In genomic region chr11:47848636-47849155, GRCh38 we compare ENCODE assay signal across 8 cellular contexts. TPM values are rescaled to one million over a fixed set of nuclear protein-coding genes. Genes with fewer than 3 reads are reported as not detected.
A peak's percentile ranks its signal among the peaks of the same experiment; 100 is the strongest.
DNase-seq lines count a peak whose midpoint lies in the region; ATAC-seq and TF ChIP-seq lines count a peak whose summit lies in the region.

No MANE protein-coding gene starts in this region.

- intact Hi-C loops in breast epithelium (cut with DNase I; ENCODE audit: low total_unique reads): no loop called here

- no peak for TF ChIP-seq POLR2A in breast epithelium (IDR thresholded peaks at IDR 0.05)

- TF ChIP-seq CTCF in breast epithelium (IDR thresholded peaks at IDR 0.05): peak in 1 of 3 donors; percentile 25

- H3K36me3 ChIP-seq in breast epithelium (no peaks in the 10 kb centered on the region), mucosa of stomach (ENCODE audit: control insufficient read depth, insufficient read depth, low read length) (no peaks in the 10 kb centered on the region)

- H3K27ac ChIP-seq in breast epithelium: peak overlapping the region; percentile 98

- H3K4me3 ChIP-seq in breast epithelium (peak overlapping the region; percentile 61 to 95 (median 92)), mucosa of stomach (ENCODE audit: low read length) (peak overlapping the region; percentile 75)

- H3K27me3 ChIP-seq in breast epithelium (no peaks in the 10 kb centered on the region), mucosa of stomach (ENCODE audit: control insufficient read depth, insufficient read depth, low read length) (no peaks in the 10 kb centered on the region)

- H3K4me1 ChIP-seq in breast epithelium (peaks cover 0 to 5% of the 10 kb centered on the region in 2 donors), mucosa of stomach (ENCODE audit: control insufficient read depth, insufficient read depth, low read length) (peaks cover 5% of the 10 kb centered on the region)

- peak overlapping the region; percentile 88 for H3K9ac ChIP-seq in mucosa of stomach (ENCODE audit: low read length)

- H3K9me3 ChIP-seq in breast epithelium (no peaks in the 10 kb centered on the region), mucosa of stomach (ENCODE audit: control insufficient read depth, low read length) (no peaks in the 10 kb centered on the region)

- peak; percentile 5 for ATAC-seq in GM18907 (IDR thresholded peaks at IDR 0.05; ENCODE audit: unreplicated experiment)
- ATAC-seq in HG03342 (IDR thresholded peaks at IDR 0.05; ENCODE audit: unreplicated experiment): peak; percentile 5
- no peak for ATAC-seq in GM18520 (IDR thresholded peaks at IDR 0.05; ENCODE audit: unreplicated experiment)

- no peak for DNase-seq in breast epithelium (ENCODE audit: low spot score in 2 of 2)
- no peak for DNase-seq in activated gamma-delta T cell (lab: John Stamatoyannopoulos, UW)
- DNase-seq in cerebellum (ENCODE audit: low spot score): no peak
- DNase-seq in HPDE6-E6E7 (ENCODE audit: extremely low spot score): no peak

RNA-seq across cellular contexts. Expression of gene NUP160, which starts 0.5 kb away (rescaled TPM):
- total RNA-seq in breast epithelium: 10 to 100 TPM; 28.2 to 41.4 (median 40.6) TPM
- total RNA-seq in cerebellum: 81.5 TPM
